Comparison of ENCODE assay signal across 1 cellular context in the genomic region with DNA sequence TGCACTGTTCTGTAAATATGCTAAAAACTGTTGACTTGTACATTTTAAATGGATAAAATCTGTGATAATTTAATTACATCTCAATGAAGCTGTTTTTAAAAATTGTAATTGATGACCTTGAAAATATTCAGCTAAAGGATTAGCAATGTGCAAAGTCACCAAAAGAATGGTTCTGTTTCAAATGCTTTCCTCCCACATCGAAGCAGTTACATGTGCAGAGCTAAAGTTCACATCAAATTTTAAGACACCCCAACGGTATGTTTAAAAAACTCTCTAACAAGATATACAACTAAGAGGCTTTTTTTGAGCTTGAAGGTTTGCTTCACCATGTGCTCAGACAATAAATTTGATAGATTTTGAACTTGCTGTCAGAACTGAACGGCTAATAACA.
TF ChIP-seq lines count a peak whose summit lies in the region.

No MANE protein-coding gene starts in this region.

TF ChIP-seq in GM12878, 131 proteins besides CTCF, POLR2A, EP300 and RAD21 (continued from another document):
- TF ChIP-seq, protein P1, sequence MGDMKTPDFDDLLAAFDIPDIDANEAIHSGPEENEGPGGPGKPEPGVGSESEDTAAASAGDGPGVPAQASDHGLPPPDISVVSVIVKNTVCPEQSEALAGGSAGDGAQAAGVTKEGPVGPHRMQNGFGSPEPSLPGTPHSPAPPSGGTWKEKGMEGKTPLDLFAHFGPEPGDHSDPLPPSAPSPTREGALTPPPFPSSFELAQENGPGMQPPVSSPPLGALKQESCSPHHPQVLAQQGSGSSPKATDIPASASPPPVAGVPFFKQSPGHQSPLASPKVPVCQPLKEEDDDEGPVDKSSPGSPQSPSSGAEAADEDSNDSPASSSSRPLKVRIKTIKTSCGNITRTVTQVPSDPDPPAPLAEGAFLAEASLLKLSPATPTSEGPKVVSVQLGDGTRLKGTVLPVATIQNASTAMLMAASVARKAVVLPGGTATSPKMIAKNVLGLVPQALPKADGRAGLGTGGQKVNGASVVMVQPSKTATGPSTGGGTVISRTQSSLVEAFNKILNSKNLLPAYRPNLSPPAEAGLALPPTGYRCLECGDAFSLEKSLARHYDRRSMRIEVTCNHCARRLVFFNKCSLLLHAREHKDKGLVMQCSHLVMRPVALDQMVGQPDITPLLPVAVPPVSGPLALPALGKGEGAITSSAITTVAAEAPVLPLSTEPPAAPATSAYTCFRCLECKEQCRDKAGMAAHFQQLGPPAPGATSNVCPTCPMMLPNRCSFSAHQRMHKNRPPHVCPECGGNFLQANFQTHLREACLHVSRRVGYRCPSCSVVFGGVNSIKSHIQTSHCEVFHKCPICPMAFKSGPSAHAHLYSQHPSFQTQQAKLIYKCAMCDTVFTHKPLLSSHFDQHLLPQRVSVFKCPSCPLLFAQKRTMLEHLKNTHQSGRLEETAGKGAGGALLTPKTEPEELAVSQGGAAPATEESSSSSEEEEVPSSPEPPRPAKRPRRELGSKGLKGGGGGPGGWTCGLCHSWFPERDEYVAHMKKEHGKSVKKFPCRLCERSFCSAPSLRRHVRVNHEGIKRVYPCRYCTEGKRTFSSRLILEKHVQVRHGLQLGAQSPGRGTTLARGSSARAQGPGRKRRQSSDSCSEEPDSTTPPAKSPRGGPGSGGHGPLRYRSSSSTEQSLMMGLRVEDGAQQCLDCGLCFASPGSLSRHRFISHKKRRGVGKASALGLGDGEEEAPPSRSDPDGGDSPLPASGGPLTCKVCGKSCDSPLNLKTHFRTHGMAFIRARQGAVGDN (IDR thresholded peaks at IDR 0.05), result 0 out of 2 replicates have a peak, but pooled peaks have one; percentile 39
- no peak for TF ChIP-seq CHD1 (IDR thresholded peaks at IDR 0.05; ENCODE audit: low read depth, low read length)
- 0 out of 2 replicates have a peak, but pooled peaks have one; percentile 18 for TF ChIP-seq SMARCA5 (IDR thresholded peaks at IDR 0.05)
- no peak for TF ChIP-seq CEBPB (IDR thresholded peaks at IDR 0.05; ENCODE audit: borderline replicate concordance in 1 of 2, low read depth in 2 of 2, low read length in 2 of 2)
- 0 out of 2 replicates have a peak, but pooled peaks have one; percentile 12 for TF ChIP-seq ZNF24 (IDR thresholded peaks at IDR 0.05)
- no peak; the same call in 1 of the 2 replicates for TF ChIP-seq MTA2 (IDR thresholded peaks at IDR 0.05; ENCODE audit: low read depth)
- TF ChIP-seq POLR2AphosphoS5 (IDR thresholded peaks at IDR 0.05; ENCODE audit: low read length), result no peak
- no peak for TF ChIP-seq RBBP5 (conservative IDR thresholded peaks at IDR 0.05)
TF ChIP-seq in GM12878: peak in this region for 3.
